ENCODE assay signal across 1 cellular context in the genomic region with DNA sequence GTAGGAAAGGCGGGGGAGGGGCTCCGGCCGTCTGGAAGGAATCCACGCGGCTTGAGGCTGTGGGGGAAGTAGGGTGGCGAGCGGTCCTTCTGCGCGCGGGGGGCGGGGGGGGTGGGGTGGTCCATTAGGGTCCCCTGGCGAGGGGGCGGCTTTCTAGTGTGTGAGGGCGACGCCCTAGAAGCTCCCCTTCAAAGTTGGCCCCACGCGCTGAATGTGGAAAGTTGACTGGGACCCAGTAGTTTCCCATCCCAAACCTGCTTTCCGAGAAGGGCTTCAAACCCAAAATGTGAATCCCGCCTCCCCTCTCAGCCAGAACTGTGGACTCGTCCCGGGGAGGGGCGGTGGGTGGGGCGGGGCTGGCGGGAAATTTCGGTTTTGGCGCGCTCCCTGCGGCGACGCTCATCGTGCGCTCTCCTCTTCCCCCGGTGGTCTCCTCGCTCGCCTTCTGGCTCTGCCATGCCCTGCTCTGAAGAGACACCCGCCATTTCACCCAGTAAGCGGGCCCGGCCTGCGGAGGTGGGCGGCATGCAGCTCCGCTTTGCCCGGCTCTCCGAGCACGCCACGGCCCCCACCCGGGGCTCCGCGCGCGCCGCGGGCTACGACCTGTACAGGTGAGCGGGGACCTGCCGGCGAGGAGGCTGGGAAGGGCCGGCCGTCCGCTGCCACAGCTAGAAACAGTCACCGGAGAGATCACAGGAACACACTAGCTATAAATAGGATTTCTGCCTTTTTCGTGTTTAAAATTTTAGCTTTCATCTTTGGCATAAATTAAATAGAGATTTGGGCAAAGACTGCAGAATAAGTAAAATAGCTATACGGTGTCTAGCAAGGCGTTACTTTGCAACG.
TF ChIP-seq lines count a peak whose summit lies in the region.

No MANE protein-coding gene starts in this region.

TF ChIP-seq in H1, 55 proteins besides CTCF, POLR2A, EP300 and RAD21:
- no peak for TF ChIP-seq HDAC6 (IDR thresholded peaks at IDR 0.05; ENCODE audit: low read depth, low read length)
- TF ChIP-seq CHD1 (IDR thresholded peaks at IDR 0.05; ENCODE audit: low read depth, low read length), result peak; percentile 77
- TF ChIP-seq BRCA1 (IDR thresholded peaks at IDR 0.05; ENCODE audit: low read depth, low read length), result no peak
- TF ChIP-seq KDM4A (IDR thresholded peaks at IDR 0.05; ENCODE audit: low read depth, low read length, severe bottlenecking), result no peak
- TF ChIP-seq NANOG (IDR thresholded peaks at IDR 0.05; ENCODE audit: insufficient read depth, low read depth, low read length, poor library complexity, severe bottlenecking), result no peak
- TF ChIP-seq SAP30 (IDR thresholded peaks at IDR 0.05; ENCODE audit: insufficient read depth, insufficient replicate concordance, low read length), result no peak
- peak; percentile 81 for TF ChIP-seq TAF7 (optimal IDR thresholded peaks at IDR 0.05; ENCODE audit: borderline replicate concordance, low read depth, low read length)
- TF ChIP-seq, protein P1, sequence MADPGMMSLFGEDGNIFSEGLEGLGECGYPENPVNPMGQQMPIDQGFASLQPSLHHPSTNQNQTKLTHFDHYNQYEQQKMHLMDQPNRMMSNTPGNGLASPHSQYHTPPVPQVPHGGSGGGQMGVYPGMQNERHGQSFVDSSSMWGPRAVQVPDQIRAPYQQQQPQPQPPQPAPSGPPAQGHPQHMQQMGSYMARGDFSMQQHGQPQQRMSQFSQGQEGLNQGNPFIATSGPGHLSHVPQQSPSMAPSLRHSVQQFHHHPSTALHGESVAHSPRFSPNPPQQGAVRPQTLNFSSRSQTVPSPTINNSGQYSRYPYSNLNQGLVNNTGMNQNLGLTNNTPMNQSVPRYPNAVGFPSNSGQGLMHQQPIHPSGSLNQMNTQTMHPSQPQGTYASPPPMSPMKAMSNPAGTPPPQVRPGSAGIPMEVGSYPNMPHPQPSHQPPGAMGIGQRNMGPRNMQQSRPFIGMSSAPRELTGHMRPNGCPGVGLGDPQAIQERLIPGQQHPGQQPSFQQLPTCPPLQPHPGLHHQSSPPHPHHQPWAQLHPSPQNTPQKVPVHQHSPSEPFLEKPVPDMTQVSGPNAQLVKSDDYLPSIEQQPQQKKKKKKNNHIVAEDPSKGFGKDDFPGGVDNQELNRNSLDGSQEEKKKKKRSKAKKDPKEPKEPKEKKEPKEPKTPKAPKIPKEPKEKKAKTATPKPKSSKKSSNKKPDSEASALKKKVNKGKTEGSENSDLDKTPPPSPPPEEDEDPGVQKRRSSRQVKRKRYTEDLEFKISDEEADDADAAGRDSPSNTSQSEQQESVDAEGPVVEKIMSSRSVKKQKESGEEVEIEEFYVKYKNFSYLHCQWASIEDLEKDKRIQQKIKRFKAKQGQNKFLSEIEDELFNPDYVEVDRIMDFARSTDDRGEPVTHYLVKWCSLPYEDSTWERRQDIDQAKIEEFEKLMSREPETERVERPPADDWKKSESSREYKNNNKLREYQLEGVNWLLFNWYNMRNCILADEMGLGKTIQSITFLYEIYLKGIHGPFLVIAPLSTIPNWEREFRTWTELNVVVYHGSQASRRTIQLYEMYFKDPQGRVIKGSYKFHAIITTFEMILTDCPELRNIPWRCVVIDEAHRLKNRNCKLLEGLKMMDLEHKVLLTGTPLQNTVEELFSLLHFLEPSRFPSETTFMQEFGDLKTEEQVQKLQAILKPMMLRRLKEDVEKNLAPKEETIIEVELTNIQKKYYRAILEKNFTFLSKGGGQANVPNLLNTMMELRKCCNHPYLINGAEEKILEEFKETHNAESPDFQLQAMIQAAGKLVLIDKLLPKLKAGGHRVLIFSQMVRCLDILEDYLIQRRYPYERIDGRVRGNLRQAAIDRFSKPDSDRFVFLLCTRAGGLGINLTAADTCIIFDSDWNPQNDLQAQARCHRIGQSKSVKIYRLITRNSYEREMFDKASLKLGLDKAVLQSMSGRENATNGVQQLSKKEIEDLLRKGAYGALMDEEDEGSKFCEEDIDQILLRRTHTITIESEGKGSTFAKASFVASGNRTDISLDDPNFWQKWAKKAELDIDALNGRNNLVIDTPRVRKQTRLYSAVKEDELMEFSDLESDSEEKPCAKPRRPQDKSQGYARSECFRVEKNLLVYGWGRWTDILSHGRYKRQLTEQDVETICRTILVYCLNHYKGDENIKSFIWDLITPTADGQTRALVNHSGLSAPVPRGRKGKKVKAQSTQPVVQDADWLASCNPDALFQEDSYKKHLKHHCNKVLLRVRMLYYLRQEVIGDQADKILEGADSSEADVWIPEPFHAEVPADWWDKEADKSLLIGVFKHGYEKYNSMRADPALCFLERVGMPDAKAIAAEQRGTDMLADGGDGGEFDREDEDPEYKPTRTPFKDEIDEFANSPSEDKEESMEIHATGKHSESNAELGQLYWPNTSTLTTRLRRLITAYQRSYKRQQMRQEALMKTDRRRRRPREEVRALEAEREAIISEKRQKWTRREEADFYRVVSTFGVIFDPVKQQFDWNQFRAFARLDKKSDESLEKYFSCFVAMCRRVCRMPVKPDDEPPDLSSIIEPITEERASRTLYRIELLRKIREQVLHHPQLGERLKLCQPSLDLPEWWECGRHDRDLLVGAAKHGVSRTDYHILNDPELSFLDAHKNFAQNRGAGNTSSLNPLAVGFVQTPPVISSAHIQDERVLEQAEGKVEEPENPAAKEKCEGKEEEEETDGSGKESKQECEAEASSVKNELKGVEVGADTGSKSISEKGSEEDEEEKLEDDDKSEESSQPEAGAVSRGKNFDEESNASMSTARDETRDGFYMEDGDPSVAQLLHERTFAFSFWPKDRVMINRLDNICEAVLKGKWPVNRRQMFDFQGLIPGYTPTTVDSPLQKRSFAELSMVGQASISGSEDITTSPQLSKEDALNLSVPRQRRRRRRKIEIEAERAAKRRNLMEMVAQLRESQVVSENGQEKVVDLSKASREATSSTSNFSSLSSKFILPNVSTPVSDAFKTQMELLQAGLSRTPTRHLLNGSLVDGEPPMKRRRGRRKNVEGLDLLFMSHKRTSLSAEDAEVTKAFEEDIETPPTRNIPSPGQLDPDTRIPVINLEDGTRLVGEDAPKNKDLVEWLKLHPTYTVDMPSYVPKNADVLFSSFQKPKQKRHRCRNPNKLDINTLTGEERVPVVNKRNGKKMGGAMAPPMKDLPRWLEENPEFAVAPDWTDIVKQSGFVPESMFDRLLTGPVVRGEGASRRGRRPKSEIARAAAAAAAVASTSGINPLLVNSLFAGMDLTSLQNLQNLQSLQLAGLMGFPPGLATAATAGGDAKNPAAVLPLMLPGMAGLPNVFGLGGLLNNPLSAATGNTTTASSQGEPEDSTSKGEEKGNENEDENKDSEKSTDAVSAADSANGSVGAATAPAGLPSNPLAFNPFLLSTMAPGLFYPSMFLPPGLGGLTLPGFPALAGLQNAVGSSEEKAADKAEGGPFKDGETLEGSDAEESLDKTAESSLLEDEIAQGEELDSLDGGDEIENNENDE (IDR thresholded peaks at IDR 0.05; ENCODE audit: insufficient replicate concordance, low read length), result no peak
- no peak for TF ChIP-seq GTF2F1 (IDR thresholded peaks at IDR 0.05; ENCODE audit: borderline replicate concordance, low read depth, low read length)
- TF ChIP-seq HDAC2 (IDR thresholded peaks at IDR 0.05; ENCODE audit: borderline replicate concordance in 1 of 2, low read depth in 2 of 2, low read length in 2 of 2), result peak in 1 of 2 experiments; percentile 21; a peak in 1 of 4 replicates
- peak; percentile 6 to 23; a peak in 1 of 4 replicates for TF ChIP-seq SIN3A (conservative IDR thresholded peaks at IDR 0.05 in 1 of 2, IDR thresholded peaks at IDR 0.05 in 1 of 2; ENCODE audit: low read depth in 1 of 2, low read length in 2 of 2)
- TF ChIP-seq TEAD4 (IDR thresholded peaks at IDR 0.05; ENCODE audit: low read depth, low read length), result no peak
- no peak for TF ChIP-seq EGR1 (IDR thresholded peaks at IDR 0.05; ENCODE audit: borderline replicate concordance, low read depth, low read length)
- TF ChIP-seq TCF12 (IDR thresholded peaks at IDR 0.05; ENCODE audit: low read depth, low read length), result no peak
- no peak for TF ChIP-seq RXRA (IDR thresholded peaks at IDR 0.05; ENCODE audit: insufficient read depth, low read depth, low read length)
- TF ChIP-seq GABPA (IDR thresholded peaks at IDR 0.05; ENCODE audit: borderline replicate concordance, insufficient read depth, low read length), result no peak
- no peak for TF ChIP-seq CBX8 (IDR thresholded peaks at IDR 0.05; ENCODE audit: borderline replicate concordance, low read depth, low read length)
- TF ChIP-seq ASH2L (IDR thresholded peaks at IDR 0.05; ENCODE audit: low read length), result peak; percentile 54
- TF ChIP-seq NRF1 (IDR thresholded peaks at IDR 0.05; ENCODE audit: low read depth, low read length), result no peak
- TF ChIP-seq, protein P2, sequence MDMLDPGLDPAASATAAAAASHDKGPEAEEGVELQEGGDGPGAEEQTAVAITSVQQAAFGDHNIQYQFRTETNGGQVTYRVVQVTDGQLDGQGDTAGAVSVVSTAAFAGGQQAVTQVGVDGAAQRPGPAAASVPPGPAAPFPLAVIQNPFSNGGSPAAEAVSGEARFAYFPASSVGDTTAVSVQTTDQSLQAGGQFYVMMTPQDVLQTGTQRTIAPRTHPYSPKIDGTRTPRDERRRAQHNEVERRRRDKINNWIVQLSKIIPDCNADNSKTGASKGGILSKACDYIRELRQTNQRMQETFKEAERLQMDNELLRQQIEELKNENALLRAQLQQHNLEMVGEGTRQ (IDR thresholded peaks at IDR 0.05; ENCODE audit: low read length), result no peak
- TF ChIP-seq FOSL1 (IDR thresholded peaks at IDR 0.05; ENCODE audit: insufficient read depth, low read depth, low read length), result no peak
- TF ChIP-seq EZH2 (IDR thresholded peaks at IDR 0.05; ENCODE audit: low read depth, low read length, severe bottlenecking), result no peak
- TF ChIP-seq SIX5 (IDR thresholded peaks at IDR 0.05; ENCODE audit: low read depth, low read length), result 0 out of 2 replicates have a peak, but pooled peaks have one; percentile 14
- TF ChIP-seq TAF1 (IDR thresholded peaks at IDR 0.05; ENCODE audit: low read depth, low read length), result peak; percentile 74
- TF ChIP-seq CEBPB (IDR thresholded peaks at IDR 0.05; ENCODE audit: low read depth, low read length), result no peak
- peak; percentile 93 for TF ChIP-seq JUND (IDR thresholded peaks at IDR 0.05; ENCODE audit: low read length)
- TF ChIP-seq SP1 (IDR thresholded peaks at IDR 0.05; ENCODE audit: low read depth, low read length), result 0 out of 2 replicates have a peak, but pooled peaks have one; percentile 12
- TF ChIP-seq POLR2AphosphoS5 (IDR thresholded peaks at IDR 0.05; ENCODE audit: low read depth, low read length), result 0 out of 2 replicates have a peak, but pooled peaks have one; percentile 37
- no peak for TF ChIP-seq KDM1A (IDR thresholded peaks at IDR 0.05; ENCODE audit: borderline replicate concordance, low read length)
- peak; percentile 41 for TF ChIP-seq PHF8 (conservative IDR thresholded peaks at IDR 0.05; ENCODE audit: low read depth, low read length)
- TF ChIP-seq POU5F1 (IDR thresholded peaks at IDR 0.05; ENCODE audit: low read depth, low read length), result no peak
- TF ChIP-seq, protein P3, sequence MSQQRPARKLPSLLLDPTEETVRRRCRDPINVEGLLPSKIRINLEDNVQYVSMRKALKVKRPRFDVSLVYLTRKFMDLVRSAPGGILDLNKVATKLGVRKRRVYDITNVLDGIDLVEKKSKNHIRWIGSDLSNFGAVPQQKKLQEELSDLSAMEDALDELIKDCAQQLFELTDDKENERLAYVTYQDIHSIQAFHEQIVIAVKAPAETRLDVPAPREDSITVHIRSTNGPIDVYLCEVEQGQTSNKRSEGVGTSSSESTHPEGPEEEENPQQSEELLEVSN (IDR thresholded peaks at IDR 0.05), result peak; percentile 64
- TF ChIP-seq KDM5A (IDR thresholded peaks at IDR 0.05; ENCODE audit: low read length), result no peak
- TF ChIP-seq MAFK (IDR thresholded peaks at IDR 0.05; ENCODE audit: low read depth, low read length), result no peak
- TF ChIP-seq SRF (IDR thresholded peaks at IDR 0.05; ENCODE audit: low read depth, low read length), result no peak
- no peak for TF ChIP-seq BACH1 (IDR thresholded peaks at IDR 0.05; ENCODE audit: low read length)
- no peak; the same call in 1 of the 2 replicates for TF ChIP-seq RBBP5 (IDR thresholded peaks at IDR 0.05; ENCODE audit: borderline replicate concordance, low read depth, low read length)
- TF ChIP-seq ZNF274 (IDR thresholded peaks at IDR 0.05; ENCODE audit: borderline replicate concordance, extremely low read depth, low read length), result no peak
- TF ChIP-seq SP4 (IDR thresholded peaks at IDR 0.05; ENCODE audit: low read length), result no peak
- TF ChIP-seq RFX5 (IDR thresholded peaks at IDR 0.05; ENCODE audit: borderline replicate concordance, low read depth, low read length), result no peak
- TF ChIP-seq CREB1 (IDR thresholded peaks at IDR 0.05), result 0 out of 2 replicates have a peak, but pooled peaks have one; percentile 5
- no peak for TF ChIP-seq SUZ12 (IDR thresholded peaks at IDR 0.05; ENCODE audit: low read length)
- TF ChIP-seq, protein P4, sequence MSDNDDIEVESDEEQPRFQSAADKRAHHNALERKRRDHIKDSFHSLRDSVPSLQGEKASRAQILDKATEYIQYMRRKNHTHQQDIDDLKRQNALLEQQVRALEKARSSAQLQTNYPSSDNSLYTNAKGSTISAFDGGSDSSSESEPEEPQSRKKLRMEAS (IDR thresholded peaks at IDR 0.05), result peak; percentile 68
- no peak for TF ChIP-seq RNF2 (IDR thresholded peaks at IDR 0.05; ENCODE audit: borderline replicate concordance, low read depth, low read length, missing control alignments, poor library complexity, severe bottlenecking)
- no peak for TF ChIP-seq CTBP2 (IDR thresholded peaks at IDR 0.05; ENCODE audit: borderline replicate concordance, insufficient read depth, insufficient read length, low read length)
- TF ChIP-seq JUN (IDR thresholded peaks at IDR 0.05; ENCODE audit: low read depth, low read length), result no peak
- TF ChIP-seq YY1 (IDR thresholded peaks at IDR 0.05; ENCODE audit: low read depth, low read length), result no peak; the same call in 1 of the 2 replicates
- TF ChIP-seq TBP (IDR thresholded peaks at IDR 0.05; ENCODE audit: low read depth, low read length), result peak; percentile 42; the same call in 1 of the 2 replicates
- TF ChIP-seq CBX5 (IDR thresholded peaks at IDR 0.05; ENCODE audit: low read depth, low read length), result no peak
- no peak for TF ChIP-seq SP2 (IDR thresholded peaks at IDR 0.05; ENCODE audit: low read length)
- TF ChIP-seq, protein P5, sequence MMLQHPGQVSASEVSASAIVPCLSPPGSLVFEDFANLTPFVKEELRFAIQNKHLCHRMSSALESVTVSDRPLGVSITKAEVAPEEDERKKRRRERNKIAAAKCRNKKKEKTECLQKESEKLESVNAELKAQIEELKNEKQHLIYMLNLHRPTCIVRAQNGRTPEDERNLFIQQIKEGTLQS (IDR thresholded peaks at IDR 0.05; ENCODE audit: insufficient read depth, low read depth, low read length), result no peak
- TF ChIP-seq SIRT6 (IDR thresholded peaks at IDR 0.05; ENCODE audit: low read length), result no peak
- TF ChIP-seq BCL11A (IDR thresholded peaks at IDR 0.05; ENCODE audit: low read depth in 2 of 2, low read length in 2 of 2), result no peak
- no peak for TF ChIP-seq CHD2 (IDR thresholded peaks at IDR 0.05; ENCODE audit: low read length)
- TF ChIP-seq, protein P6, sequence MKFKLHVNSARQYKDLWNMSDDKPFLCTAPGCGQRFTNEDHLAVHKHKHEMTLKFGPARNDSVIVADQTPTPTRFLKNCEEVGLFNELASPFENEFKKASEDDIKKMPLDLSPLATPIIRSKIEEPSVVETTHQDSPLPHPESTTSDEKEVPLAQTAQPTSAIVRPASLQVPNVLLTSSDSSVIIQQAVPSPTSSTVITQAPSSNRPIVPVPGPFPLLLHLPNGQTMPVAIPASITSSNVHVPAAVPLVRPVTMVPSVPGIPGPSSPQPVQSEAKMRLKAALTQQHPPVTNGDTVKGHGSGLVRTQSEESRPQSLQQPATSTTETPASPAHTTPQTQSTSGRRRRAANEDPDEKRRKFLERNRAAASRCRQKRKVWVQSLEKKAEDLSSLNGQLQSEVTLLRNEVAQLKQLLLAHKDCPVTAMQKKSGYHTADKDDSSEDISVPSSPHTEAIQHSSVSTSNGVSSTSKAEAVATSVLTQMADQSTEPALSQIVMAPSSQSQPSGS (IDR thresholded peaks at IDR 0.05; ENCODE audit: low read length), result no peak
